Comparison of ENCODE assay signal across 32 cellular contexts in genomic region chr11:120357620-120358019, GRCh38.
"Had no signal": no experiment of that assay in that cellular context is flagged by ENCODE, and none has a peak within 500 bp of the region (broad histone marks: within the 10 kb centered on the region; RNA-seq: fewer than 3 reads in every experiment).

No MANE protein-coding gene starts in this region.

- H3K9ac ChIP-seq: SK-N-SH had no signal

- H2AFZ ChIP-seq: PC-9 had no signal

- H3K4me1 ChIP-seq: SJSA1 had no signal

- H3K4me2 ChIP-seq: PC-9, SK-N-SH had no signal

- H3K27me3 ChIP-seq: MG63, Peyer's patch, SJSA1 had no signal

- H3K27ac ChIP-seq: PC-9, Peyer's patch, SJSA1 had no signal

- H3K4me3 ChIP-seq: MG63, PC-9, Peyer's patch, SJSA1 had no signal

- H3K36me3 ChIP-seq: Peyer's patch, SJSA1 had no signal

- H3K9me3 ChIP-seq: MG63, Peyer's patch, SJSA1, SK-N-SH had no signal

- DNase-seq: Kasumi-1, KBM-7, MG63, NCI-H1048, NCI-H1092 treated with DMSO at 0.1 percent for 48 hours, NCI-H1105 treated with DMSO at 0.1 percent for 48 hours, NCI-H1417, NCI-H1436, NCI-H146, NCI-H1694, NCI-H187, NCI-H1930, NCI-H2029 treated with DMSO at 0.1 percent for 48 hours, NCI-H2081 treated with DMSO at 0.1 percent for 48 hours, NCI-H2107, NCI-H2171, NCI-H226, NCI-H446 treated with DMSO at 0.1 percent for 48 hours, NCI-H510A, NCI-H524, NCI-H526, NCI-H69, NCI-H748 treated with DMSO at 0.1 percent for 48 hours, NCI-H82, PC-9, Peyer's patch, Right ventricle myocardium superior, RPMI8226, SHP77 treated with DMSO at 0.1 percent for 48 hours, SK-N-SH, SW 1271 had no signal
